ENCODE assay signal across 22 cellular contexts in the genomic region with DNA sequence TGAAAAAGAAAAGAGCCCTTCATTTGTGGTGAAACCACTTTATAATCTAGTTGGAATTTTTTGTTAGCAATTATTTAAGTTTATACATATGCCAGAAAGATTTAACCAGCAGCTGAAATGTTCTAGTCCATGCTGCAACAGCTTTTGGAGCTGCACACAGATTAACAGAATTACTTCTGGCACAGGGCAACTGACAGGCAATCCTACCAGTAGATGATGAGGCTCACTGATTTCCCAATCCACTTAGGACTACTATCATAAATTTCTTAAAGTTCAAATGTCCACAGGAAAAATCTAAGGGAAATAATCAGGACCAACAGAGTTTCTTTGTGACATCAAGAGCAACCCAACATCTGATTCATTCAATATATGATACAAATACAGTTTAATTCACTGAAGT.
"Had no signal": no experiment of that assay in that cellular context is flagged by ENCODE, and none has a peak within 500 bp of the region (broad histone marks: within the 10 kb centered on the region; RNA-seq: fewer than 3 reads in every experiment).

No MANE protein-coding gene starts in this region.

- H3K27me3 ChIP-seq: foreskin keratinocyte, hepatocyte, neutrophil, right lobe of liver, testis had no signal

- H3K4me3 ChIP-seq: hepatocyte, right lobe of liver, SK-N-MC, testis had no signal

- H3K27ac ChIP-seq: foreskin keratinocyte, hepatocyte, neutrophil, parathyroid adenoma, right lobe of liver, SK-N-MC, testis had no signal

- DNase-seq: activated CD4-positive, alpha-beta memory T cell treated with anti-CD3 and anti-CD28 coated beads, Interleukin-2, amount 10 ng/mL, durations not matched to agents 7 days and 5 days; activated CD4-positive, alpha-beta T cell treated with anti-CD3 and anti-CD28 coated beads for 48 hours; activated effector memory CD4-positive, alpha-beta T cell treated with Interleukin-2 at 50 U/mL for 16 hours; activated naive CD4-positive, alpha-beta T cell treated with anti-CD3 and anti-CD28 coated beads, Interleukin-2, amount 10 ng/mL, durations not matched to agents 7 days and 5 days; activated T-cell treated with anti-CD3 and anti-CD28 coated beads, Interleukin-2, amount 50 U/mL, for 72 hours; anterior cingulate cortex; caudate nucleus; dermis blood vessel endothelial cell; effector CD8-positive, alpha-beta T cell; erythroblast; foreskin keratinocyte; immature natural killer cell; right lobe of liver; stimulated activated CD4-positive, alpha-beta T cell treated with anti-CD3 and anti-CD28 coated beads, Interleukin-2, amount 100 ng/mL, for 48 hours; stimulated activated naive CD4-positive, alpha-beta T cell; SW 1271; T-helper 17 cell; testis had no signal

- H3K9me3 ChIP-seq: neutrophil, right lobe of liver, testis had no signal

- ATAC-seq: activated T-cell treated with anti-CD3 and anti-CD28 coated beads, Interleukin-2, amount 50 U/mL, for 72 hours; foreskin keratinocyte; T-helper 17 cell had no signal

- H3K36me3 ChIP-seq: neutrophil, right lobe of liver had no signal

- H3K4me1 ChIP-seq: parathyroid adenoma, right lobe of liver had no signal
